Comparison of ENCODE assay signal across 11 cellular contexts in the genomic region with DNA sequence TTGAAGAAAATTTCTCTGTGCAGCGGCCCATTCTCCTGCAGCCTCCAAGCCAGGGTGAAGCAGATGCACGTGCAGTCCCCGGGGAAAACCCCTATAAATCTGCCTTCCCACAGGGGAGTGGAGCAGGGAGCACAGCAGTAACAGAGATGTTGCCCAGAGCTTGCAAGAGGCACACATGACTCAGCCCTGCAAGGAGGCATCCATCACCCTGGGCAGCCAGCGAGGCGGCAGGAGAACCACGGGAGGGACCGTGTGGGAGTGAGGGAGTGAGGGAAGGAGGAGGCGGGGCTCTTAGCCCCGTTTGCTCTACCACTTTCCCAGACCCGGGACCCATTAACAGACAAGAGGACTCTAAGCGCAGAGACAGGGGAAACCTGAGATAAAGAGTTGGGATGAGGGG.
A peak's percentile ranks its signal among the peaks of the same experiment; 100 is the strongest.
DNase-seq lines count a peak whose midpoint lies in the region; ATAC-seq and TF ChIP-seq lines count a peak whose summit lies in the region.
"Had no signal": no experiment of that assay in that cellular context is flagged by ENCODE, and none has a peak within 500 bp of the region (broad histone marks: within the 10 kb centered on the region; RNA-seq: fewer than 3 reads in every experiment).

No MANE protein-coding gene starts in this region.

- H3K27ac Mint-ChIP-seq in stimulated activated effector memory CD8-positive, alpha-beta T cell treated with anti-CD3 and anti-CD28 coated beads, Interleukin-12 subunit alpha, Interleukin-12 subunit beta, amount 100 ng/mL, for 72 hours, result no peak overlapping the region
- H3K27ac Mint-ChIP-seq in CD14-positive monocyte, result no peak overlapping the region

- TF ChIP-seq CTCF in AG10803 (conservative IDR thresholded peaks at IDR 0.05; ENCODE audit: low read length), result no peak
- no peak for TF ChIP-seq CTCF in CD14-positive monocyte (IDR thresholded peaks at IDR 0.05)

- DNase-seq in AG10803 (ENCODE audit: low read depth), result peak; percentile 81
- DNase-seq in HK-2 (ENCODE audit: unreplicated experiment), result peak; percentile 80
- DNase-seq in astrocyte of the hippocampus (ENCODE audit: low read depth, low spot score), result peak; percentile 79
- DNase-seq in medulla oblongata (ENCODE audit: extremely low spot score), result peak; percentile 11
- no peak for DNase-seq in stimulated activated effector memory CD8-positive, alpha-beta T cell treated with anti-CD3 and anti-CD28 coated beads, Interleukin-12 subunit alpha, Interleukin-12 subunit beta, amount 100 ng/mL, for 72 hours (ENCODE audit: low spot score in 2 of 2)
- no peak for DNase-seq in CD14-positive monocyte (ENCODE audit: low spot score)
- DNase-seq in stimulated activated naive CD4-positive, alpha-beta T cell treated with Interleukin-2 at 50 U/mL for 16 hours (lab: John Stamatoyannopoulos, UW), result no peak
- DNase-seq: activated T-cell treated with anti-CD3 and anti-CD28 coated beads for 4 hours, DMS79 had no signal

- no peaks in the 10 kb centered on the region for H3K9me3 Mint-ChIP-seq in stimulated activated effector memory CD8-positive, alpha-beta T cell treated with anti-CD3 and anti-CD28 coated beads, Interleukin-12 subunit alpha, Interleukin-12 subunit beta, amount 100 ng/mL, for 72 hours
- peaks cover 0 to 3% (median 0%) of the 10 kb centered on the region in 7 donors for H3K9me3 Mint-ChIP-seq in CD14-positive monocyte

- peaks cover 2 to 10% (median 9%) of the 10 kb centered on the region in 3 donors for H3K27me3 Mint-ChIP-seq in CD14-positive monocyte (ENCODE audit: low read depth in 3 of 3)

- no peak overlapping the region for H3K4me3 ChIP-seq in AG10803 (ENCODE audit: low read length)
- H3K4me3 ChIP-seq: prostate gland had no signal

- intact Hi-C loops in CD14-positive monocyte (cut with micrococcal nuclease), result no loop called here

- ATAC-seq in GM21447 (IDR thresholded peaks at IDR 0.05; ENCODE audit: unreplicated experiment), result no peak
- ATAC-seq in stimulated activated effector memory CD8-positive, alpha-beta T cell treated with anti-CD3 and anti-CD28 coated beads, Interleukin-12 subunit alpha, Interleukin-12 subunit beta, amount 100 ng/mL, for 72 hours, result no peak

- no peak overlapping the region for H3K4me3 Mint-ChIP-seq in stimulated activated effector memory CD8-positive, alpha-beta T cell treated with anti-CD3 and anti-CD28 coated beads, Interleukin-12 subunit alpha, Interleukin-12 subunit beta, amount 100 ng/mL, for 72 hours
- no peak overlapping the region for H3K4me3 Mint-ChIP-seq in CD14-positive monocyte

- no peaks in the 10 kb centered on the region for H3K36me3 Mint-ChIP-seq in stimulated activated effector memory CD8-positive, alpha-beta T cell treated with anti-CD3 and anti-CD28 coated beads, Interleukin-12 subunit alpha, Interleukin-12 subunit beta, amount 100 ng/mL, for 72 hours
- no peaks in the 10 kb centered on the region for H3K36me3 Mint-ChIP-seq in CD14-positive monocyte

- peaks cover 6% of the 10 kb centered on the region for H3K4me1 Mint-ChIP-seq in stimulated activated effector memory CD8-positive, alpha-beta T cell treated with anti-CD3 and anti-CD28 coated beads, Interleukin-12 subunit alpha, Interleukin-12 subunit beta, amount 100 ng/mL, for 72 hours
- no peaks in the 10 kb centered on the region for H3K4me1 Mint-ChIP-seq in CD14-positive monocyte

Comparison
In these comparisons a context has a peak if more than half of its experiments do, and no peak if none do; other contexts are left out.
1. DNase-seq: peak in AG10803 (single experiment), HK-2 (single experiment), astrocyte of the hippocampus (single experiment) and medulla oblongata (single experiment); none in stimulated activated effector memory CD8-positive, alpha-beta T cell treated with anti-CD3 and anti-CD28 coated beads, Interleukin-12 subunit alpha, Interleukin-12 subunit beta, amount 100 ng/mL, for 72 hours (0 of 2), CD14-positive monocyte (single experiment) and stimulated activated naive CD4-positive, alpha-beta T cell treated with Interleukin-2 at 50 U/mL for 16 hours (single experiment).